In genomic region chr2:78351208-78351607, GRCh38 we compare ENCODE assay signal across 14 cellular contexts.
DNase-seq lines count a peak whose midpoint lies in the region; ATAC-seq and TF ChIP-seq lines count a peak whose summit lies in the region.
"Had no signal": no experiment of that assay in that cellular context is flagged by ENCODE, and none has a peak within 500 bp of the region (broad histone marks: within the 10 kb centered on the region; RNA-seq: fewer than 3 reads in every experiment).

No MANE protein-coding gene starts in this region.

- H2AFZ ChIP-seq in KMS-11 (ENCODE audit: low read depth) = no peak overlapping the region

- H3K36me3 Mint-ChIP-seq in stimulated activated memory B cell treated with anti-CD40 and anti-IgM and Interleukin-4, amounts not matched to agents 10 μg/mL and 1 μg/mL and 100 μg/mL, for 72 hours = no peaks in the 10 kb centered on the region

- no peaks in the 10 kb centered on the region for H3K36me3 ChIP-seq in KMS-11 (ENCODE audit: insufficient read depth)
- no peaks in the 10 kb centered on the region for H3K36me3 ChIP-seq in RWPE2 (ENCODE audit: low read depth)
- H3K36me3 ChIP-seq: upper lobe of left lung had no signal

- ATAC-seq in RWPE2 (ENCODE audit: low read depth) (no peak), HG02852 (IDR thresholded peaks at IDR 0.05; ENCODE audit: unreplicated experiment) (no peak)
- no peak for ATAC-seq in stimulated activated memory B cell treated with anti-CD40 and anti-IgM and Interleukin-4, amounts not matched to agents 10 μg/mL and 1 μg/mL and 100 μg/mL, for 72 hours
- ATAC-seq: activated CD4-positive, CD25-positive, alpha-beta regulatory T cell treated with anti-CD3 and anti-CD28 coated beads, Interleukin-2, amount 50 U/mL, for 24 hours; natural killer cell had no signal

- peaks cover 5% of the 10 kb centered on the region for H3K9me3 Mint-ChIP-seq in stimulated activated memory B cell treated with anti-CD40 and anti-IgM and Interleukin-4, amounts not matched to agents 10 μg/mL and 1 μg/mL and 100 μg/mL, for 72 hours

- H3K27me3 ChIP-seq in KMS-11 (ENCODE audit: insufficient read depth, low read depth) (no peaks in the 10 kb centered on the region), RWPE2 (ENCODE audit: insufficient read depth, poor library complexity, severe bottlenecking) (no peaks in the 10 kb centered on the region)
- H3K27me3 ChIP-seq: upper lobe of left lung had no signal

- no peak overlapping the region for H3K4me2 ChIP-seq in KMS-11

- TF ChIP-seq CTCF in KMS-11 (conservative IDR thresholded peaks at IDR 0.05; ENCODE audit: low read depth, low read length) (peak; percentile 52), RWPE2 (IDR thresholded peaks at IDR 0.05; ENCODE audit: poor library complexity, severe bottlenecking) (peak; percentile 57)

- DNase-seq in COLO829 (ENCODE audit: low spot score) (peak; percentile 32), RWPE2 (ENCODE audit: low spot score) (no peak), iris pigment epithelial cell (ENCODE audit: low read depth) (peak; percentile 1), GF-D8 (lab: John Stamatoyannopoulos, UW) (no peak)
- DNase-seq in stimulated activated naive CD4-positive, alpha-beta T cell (lab: John Stamatoyannopoulos, UW) = no peak
- DNase-seq: activated naive CD4-positive, alpha-beta T cell; DMS79; natural killer cell; NCI-H2029 treated with DMSO at 0.1 percent for 48 hours; upper lobe of left lung had no signal

- no peaks in the 10 kb centered on the region for H3K4me1 Mint-ChIP-seq in stimulated activated memory B cell treated with anti-CD40 and anti-IgM and Interleukin-4, amounts not matched to agents 10 μg/mL and 1 μg/mL and 100 μg/mL, for 72 hours
- H3K4me1 Mint-ChIP-seq: natural killer cell had no signal

- H4K20me1 ChIP-seq in KMS-11 (ENCODE audit: insufficient read depth) = no peaks in the 10 kb centered on the region

- H3K9me3 ChIP-seq in RWPE2 (ENCODE audit: severe bottlenecking) = no peaks in the 10 kb centered on the region
- H3K9me3 ChIP-seq: upper lobe of left lung had no signal

- H3K4me3 Mint-ChIP-seq in stimulated activated memory B cell treated with anti-CD40 and anti-IgM and Interleukin-4, amounts not matched to agents 10 μg/mL and 1 μg/mL and 100 μg/mL, for 72 hours = no peak overlapping the region
- H3K4me3 Mint-ChIP-seq: natural killer cell had no signal

- H3K4me1 ChIP-seq in KMS-11 (ENCODE audit: low read depth, poor library complexity, severe bottlenecking) = peaks cover 15% of the 10 kb centered on the region
- H3K4me1 ChIP-seq in RWPE2 (ENCODE audit: insufficient read depth, poor library complexity, severe bottlenecking) = no peaks in the 10 kb centered on the region
- H3K4me1 ChIP-seq: upper lobe of left lung had no signal

- H3K9ac ChIP-seq in KMS-11 = no peak overlapping the region

- no peak overlapping the region for H3K27ac Mint-ChIP-seq in stimulated activated memory B cell treated with anti-CD40 and anti-IgM and Interleukin-4, amounts not matched to agents 10 μg/mL and 1 μg/mL and 100 μg/mL, for 72 hours
- H3K27ac Mint-ChIP-seq: natural killer cell had no signal

- H3K79me2 ChIP-seq in KMS-11 (ENCODE audit: insufficient read depth, low read depth) = no peaks in the 10 kb centered on the region

- H3K4me3 ChIP-seq in KMS-11 (IDR thresholded peaks at IDR 0.05; ENCODE audit: insufficient read depth, low read depth, low read length) (no peak overlapping the region), RWPE2 (ENCODE audit: severe bottlenecking) (no peak overlapping the region)
- H3K4me3 ChIP-seq: upper lobe of left lung had no signal

- H3K27ac ChIP-seq in KMS-11 (no peak overlapping the region), RWPE2 (ENCODE audit: poor library complexity, severe bottlenecking) (no peak overlapping the region)
- H3K27ac ChIP-seq: upper lobe of left lung had no signal

- H3K27me3 Mint-ChIP-seq in stimulated activated memory B cell treated with anti-CD40 and anti-IgM and Interleukin-4, amounts not matched to agents 10 μg/mL and 1 μg/mL and 100 μg/mL, for 72 hours = no peaks in the 10 kb centered on the region

Comparison
In these comparisons a context has a peak if more than half of its experiments do, and no peak if none do; other contexts are left out.
1. DNase-seq: peak in COLO829 (single experiment) and iris pigment epithelial cell (single experiment); none in RWPE2 (single experiment), GF-D8 (single experiment) and stimulated activated naive CD4-positive, alpha-beta T cell (0 of 6).